In the genomic region with DNA sequence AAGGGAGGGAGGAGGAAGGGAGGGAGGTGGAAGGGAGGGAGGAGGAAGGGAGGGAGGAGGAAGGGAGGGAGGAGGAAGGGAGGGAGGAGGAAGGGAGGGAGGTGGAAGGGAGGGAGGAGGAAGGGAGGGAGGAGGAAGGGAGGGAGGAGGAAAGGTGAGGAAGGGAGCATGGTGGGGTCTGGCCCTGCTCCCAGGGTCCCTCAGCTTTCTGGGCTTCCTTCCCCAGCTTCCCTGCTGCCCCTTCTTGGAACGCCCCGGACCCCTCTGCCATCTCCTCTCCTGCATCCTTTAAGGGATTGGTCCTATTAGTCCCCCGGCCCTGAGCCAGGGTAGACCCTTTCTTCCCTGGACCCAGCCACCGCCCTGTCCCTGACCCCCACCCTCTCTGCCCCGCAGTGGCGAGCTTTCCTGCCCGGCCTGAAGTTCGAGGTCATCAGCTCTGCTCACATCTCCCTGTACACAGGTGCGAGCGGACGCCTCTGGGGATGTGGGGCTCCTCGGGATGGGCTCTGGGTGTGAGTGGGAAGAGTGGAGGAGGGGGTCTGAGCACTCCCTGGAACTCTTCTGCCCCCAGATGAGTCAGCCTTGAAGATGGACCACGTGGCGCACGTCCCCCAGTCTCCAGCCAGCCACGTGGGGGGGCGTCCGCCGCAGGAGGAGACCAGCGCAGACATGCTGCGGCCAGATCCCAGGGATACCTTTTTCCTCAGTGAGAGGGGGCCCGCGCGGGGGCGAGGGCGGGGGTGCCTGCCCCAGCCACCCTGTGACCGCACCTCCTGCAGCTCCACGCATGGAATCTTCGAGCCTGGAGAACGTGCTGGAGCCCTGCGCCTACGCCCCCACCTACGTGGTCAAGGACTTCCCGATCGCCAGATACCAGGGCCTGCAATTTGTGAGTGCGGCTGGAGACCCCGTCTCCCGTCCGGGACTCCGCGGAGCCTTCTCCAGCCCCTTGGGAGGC, we compare ENCODE assay signal across 1 cellular context.
TF ChIP-seq lines count a peak whose summit lies in the region.

No MANE protein-coding gene starts in this region.

TF ChIP-seq in K562, 482 proteins besides CTCF, POLR2A, EP300 and RAD21:
- TF ChIP-seq KLF13 (tag; IDR thresholded peaks at IDR 0.05; ENCODE audit: borderline replicate concordance, low read depth) (no peak), THAP7 (CRISPR knock-in tag; IDR thresholded peaks at IDR 0.05) (no peak), ZNF263 (CRISPR knock-in tag; IDR thresholded peaks at IDR 0.05; ENCODE audit: borderline replicate concordance) (peak; percentile 64; the same call in 1 of the 2 replicates), GATA2 (CRISPR knock-in tag; IDR thresholded peaks at IDR 0.05) (no peak), PCBP2 (IDR thresholded peaks at IDR 0.05; ENCODE audit: low read depth, low read length, poor library complexity, severe bottlenecking) (peak; percentile 22), ARID2 (IDR thresholded peaks at IDR 0.05) (no peak)
- TF ChIP-seq, protein P1, sequence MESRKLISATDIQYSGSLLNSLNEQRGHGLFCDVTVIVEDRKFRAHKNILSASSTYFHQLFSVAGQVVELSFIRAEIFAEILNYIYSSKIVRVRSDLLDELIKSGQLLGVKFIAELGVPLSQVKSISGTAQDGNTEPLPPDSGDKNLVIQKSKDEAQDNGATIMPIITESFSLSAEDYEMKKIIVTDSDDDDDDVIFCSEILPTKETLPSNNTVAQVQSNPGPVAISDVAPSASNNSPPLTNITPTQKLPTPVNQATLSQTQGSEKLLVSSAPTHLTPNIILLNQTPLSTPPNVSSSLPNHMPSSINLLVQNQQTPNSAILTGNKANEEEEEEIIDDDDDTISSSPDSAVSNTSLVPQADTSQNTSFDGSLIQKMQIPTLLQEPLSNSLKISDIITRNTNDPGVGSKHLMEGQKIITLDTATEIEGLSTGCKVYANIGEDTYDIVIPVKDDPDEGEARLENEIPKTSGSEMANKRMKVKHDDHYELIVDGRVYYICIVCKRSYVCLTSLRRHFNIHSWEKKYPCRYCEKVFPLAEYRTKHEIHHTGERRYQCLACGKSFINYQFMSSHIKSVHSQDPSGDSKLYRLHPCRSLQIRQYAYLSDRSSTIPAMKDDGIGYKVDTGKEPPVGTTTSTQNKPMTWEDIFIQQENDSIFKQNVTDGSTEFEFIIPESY (CRISPR knock-in tag; IDR thresholded peaks at IDR 0.05): 0 out of 2 replicates have a peak, but pooled peaks have one; percentile 9
